8 cellular contexts compared by ENCODE assay signal in the genomic region with DNA sequence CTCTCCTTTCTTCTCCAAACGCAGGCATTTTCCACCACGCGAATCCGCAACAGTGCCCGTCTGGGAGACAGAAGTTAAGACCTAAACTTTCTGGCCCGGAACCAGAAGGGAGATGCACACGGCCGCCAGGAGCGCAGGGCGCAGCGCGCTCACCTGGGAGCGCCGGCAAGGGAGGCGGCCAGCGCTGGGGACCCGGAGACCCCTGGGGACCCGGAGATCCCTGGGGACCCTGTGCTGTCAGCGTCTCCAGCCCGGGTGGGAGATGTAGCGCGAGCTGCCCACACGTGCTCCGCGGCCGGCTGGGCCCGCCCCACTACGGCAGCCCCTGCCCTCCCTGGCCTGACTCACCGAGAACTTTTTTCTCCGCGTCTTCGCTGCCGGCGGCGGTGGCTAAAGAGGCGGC. TPM values are rescaled to one million over a fixed set of nuclear protein-coding genes. Genes with fewer than 3 reads are reported as not detected.
DNase-seq lines count a peak whose midpoint lies in the region; ATAC-seq lines count a peak whose summit lies in the region.

No MANE protein-coding gene starts in this region.

- no peaks in the 10 kb centered on the region for H3K36me3 ChIP-seq in ectodermal cell (ENCODE audit: control insufficient read depth, insufficient read depth, low read length)

- no peaks in the 10 kb centered on the region for H3K36me3 Mint-ChIP-seq in memory B cell

- peak overlapping the region; percentile 87 for H3K4me3 Mint-ChIP-seq in memory B cell

- H3K27me3 Mint-ChIP-seq in memory B cell: peaks cover 9% of the 10 kb centered on the region

- H3K9me3 ChIP-seq in ectodermal cell (ENCODE audit: control insufficient read depth, low read length): no peaks in the 10 kb centered on the region

- peaks cover 13% of the 10 kb centered on the region for H3K27me3 ChIP-seq in ectodermal cell (ENCODE audit: control insufficient read depth, insufficient read depth, low read length, poor library complexity, severe bottlenecking)

- 0% methylated on average over 36 of the region's 36 CpGs for WGBS in ectodermal cell, 2 experiments

- DNase-seq in DMS53 treated with DMSO at 0.1 percent for 48 hours (lab: John Stamatoyannopoulos, UW; ENCODE audit: unreplicated experiment) (peak; percentile 50), HuH-7.5 (ENCODE audit: low spot score) (peak; percentile 47), memory B cell (ENCODE audit: low spot score in 2 of 2) (peak; percentile 27 to 43), AML-193 (lab: John Stamatoyannopoulos, UW) (no peak)
- peak; percentile 23 for DNase-seq in activated CD4-positive, alpha-beta T cell treated with anti-CD3 and anti-CD28 coated beads, Interleukin-2, amount 50 U/mL, for 1 hour
- DNase-seq in stimulated activated CD8-positive, alpha-beta memory T cell treated with anti-CD3 and anti-CD28 coated beads, Interleukin-4, amount 100 ng/mL, for 48 hours: peak; percentile 71

- H3K27ac ChIP-seq in ectodermal cell (ENCODE audit: insufficient read depth, low read depth, low read length, poor library complexity, severe bottlenecking): peak overlapping the region; percentile 57

- peaks cover 10% of the 10 kb centered on the region for H3K4me1 Mint-ChIP-seq in memory B cell

- H3K4me3 ChIP-seq in ectodermal cell (ENCODE audit: insufficient read depth, low read depth, low read length): peak overlapping the region; percentile 87

- H3K9me3 Mint-ChIP-seq in memory B cell: no peaks in the 10 kb centered on the region

- peak overlapping the region; percentile 75 for H3K27ac Mint-ChIP-seq in memory B cell

- peaks cover 20% of the 10 kb centered on the region for H3K4me1 ChIP-seq in ectodermal cell (ENCODE audit: control insufficient read depth, insufficient read depth, low read length)

- ATAC-seq in GM21390 (IDR thresholded peaks at IDR 0.05; ENCODE audit: unreplicated experiment): peak; percentile 45
- ATAC-seq in memory B cell (ENCODE audit: low read depth): peak; percentile 45

RNA-seq across cellular contexts. Expression of a gene that starts 0.6 kb away (rescaled TPM):
- polyA plus RNA-seq in ectodermal cell (2013, experiment 1 of 4): 192 TPM
- polyA plus RNA-seq in ectodermal cell (2013, experiment 2 of 4): 181 TPM
- polyA plus RNA-seq in ectodermal cell (2013, experiment 3 of 4): 164 TPM
- 169 TPM for polyA plus RNA-seq in ectodermal cell (2013, experiment 4 of 4)

RNA-seq across cellular contexts. Expression of a gene that starts 48.7 kb away (rescaled TPM):
- 0.13 TPM for polyA plus RNA-seq in ectodermal cell (2013, experiment 1 of 4)
- polyA plus RNA-seq in ectodermal cell (2013, experiment 2 of 4): 0.28 TPM
- 0.85 TPM for polyA plus RNA-seq in ectodermal cell (2013, experiment 3 of 4)
- not detected for polyA plus RNA-seq in ectodermal cell (2013, experiment 4 of 4)

Comparison
In these comparisons a context has a peak if more than half of its experiments do, and no peak if none do; other contexts are left out.
1. DNase-seq: peak in DMS53 treated with DMSO at 0.1 percent for 48 hours (single experiment), HuH-7.5 (single experiment), activated CD4-positive, alpha-beta T cell treated with anti-CD3 and anti-CD28 coated beads, Interleukin-2, amount 50 U/mL, for 1 hour (single experiment), memory B cell (2 of 2) and stimulated activated CD8-positive, alpha-beta memory T cell treated with anti-CD3 and anti-CD28 coated beads, Interleukin-4, amount 100 ng/mL, for 48 hours (single experiment); none in AML-193 (0 of 2).